1 cellular context compared by ENCODE assay signal in genomic region chr2:38603402-38604265, GRCh38.
TF ChIP-seq lines count a peak whose summit lies in the region.

No MANE protein-coding gene starts in this region.

TF ChIP-seq in HepG2, 621 proteins besides CTCF, POLR2A, EP300 and RAD21 (continued from another document and continues in another):
- no peak for TF ChIP-seq HNF1A (IDR thresholded peaks at IDR 0.05; ENCODE audit: low read depth)
- peak; percentile 1; the same call in 1 of the 2 replicates for TF ChIP-seq HNF1A (CRISPR knock-in tag; IDR thresholded peaks at IDR 0.05; ENCODE audit: borderline replicate concordance)
- TF ChIP-seq ZZZ3 (CRISPR knock-in tag; IDR thresholded peaks at IDR 0.05; ENCODE audit: borderline replicate concordance) = peak; percentile 42; the same call in 1 of the 2 replicates
- TF ChIP-seq ATF7-NPFF (CRISPR knock-in tag; IDR thresholded peaks at IDR 0.05; ENCODE audit: low read depth) = 0 out of 2 replicates have a peak, but pooled peaks have one; percentile 2
- no peak for TF ChIP-seq FOXO4 (CRISPR knock-in tag; conservative IDR thresholded peaks at IDR 0.05)
- no peak for TF ChIP-seq U2AF2 (IDR thresholded peaks at IDR 0.05; ENCODE audit: low read depth, low read length)
- TF ChIP-seq, protein P1, sequence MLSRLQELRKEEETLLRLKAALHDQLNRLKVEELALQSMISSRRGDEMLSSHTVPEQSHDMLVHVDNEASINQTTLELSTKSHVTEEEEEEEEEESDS (CRISPR knock-in tag; IDR thresholded peaks at IDR 0.05; ENCODE audit: borderline replicate concordance) = no peak
- TF ChIP-seq, protein P2, sequence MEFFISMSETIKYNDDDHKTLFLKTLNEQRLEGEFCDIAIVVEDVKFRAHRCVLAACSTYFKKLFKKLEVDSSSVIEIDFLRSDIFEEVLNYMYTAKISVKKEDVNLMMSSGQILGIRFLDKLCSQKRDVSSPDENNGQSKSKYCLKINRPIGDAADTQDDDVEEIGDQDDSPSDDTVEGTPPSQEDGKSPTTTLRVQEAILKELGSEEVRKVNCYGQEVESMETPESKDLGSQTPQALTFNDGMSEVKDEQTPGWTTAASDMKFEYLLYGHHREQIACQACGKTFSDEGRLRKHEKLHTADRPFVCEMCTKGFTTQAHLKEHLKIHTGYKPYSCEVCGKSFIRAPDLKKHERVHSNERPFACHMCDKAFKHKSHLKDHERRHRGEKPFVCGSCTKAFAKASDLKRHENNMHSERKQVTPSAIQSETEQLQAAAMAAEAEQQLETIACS (CRISPR knock-in tag; IDR thresholded peaks at IDR 0.05) = no peak
- TF ChIP-seq ZNF230 (CRISPR knock-in tag; IDR thresholded peaks at IDR 0.05) = peak; percentile 78; the same call in 1 of the 2 replicates
- peak; percentile 28; the same call in 1 of the 2 replicates for TF ChIP-seq SIX1 (CRISPR knock-in tag; IDR thresholded peaks at IDR 0.05; ENCODE audit: borderline replicate concordance)
- peak; percentile 67; the same call in 1 of the 2 replicates for TF ChIP-seq ZNF317 (CRISPR knock-in tag; IDR thresholded peaks at IDR 0.05)
- TF ChIP-seq SIN3A (IDR thresholded peaks at IDR 0.05; ENCODE audit: borderline replicate concordance, low read depth, low read length) = peak; percentile 96
- peak; percentile 69 for TF ChIP-seq ZNF331 (CRISPR knock-in tag; IDR thresholded peaks at IDR 0.05)
- peak; percentile 77; the same call in 1 of the 2 replicates for TF ChIP-seq HINFP (CRISPR knock-in tag; IDR thresholded peaks at IDR 0.05; ENCODE audit: low read depth)
- peak; percentile 62 for TF ChIP-seq ZNF687 (CRISPR knock-in tag; IDR thresholded peaks at IDR 0.05)
- no peak for TF ChIP-seq GABPA (IDR thresholded peaks at IDR 0.05; ENCODE audit: low read depth, low read length)
- no peak for TF ChIP-seq GABPA (CRISPR knock-in tag; IDR thresholded peaks at IDR 0.05; ENCODE audit: low read depth)
- TF ChIP-seq, protein P3, sequence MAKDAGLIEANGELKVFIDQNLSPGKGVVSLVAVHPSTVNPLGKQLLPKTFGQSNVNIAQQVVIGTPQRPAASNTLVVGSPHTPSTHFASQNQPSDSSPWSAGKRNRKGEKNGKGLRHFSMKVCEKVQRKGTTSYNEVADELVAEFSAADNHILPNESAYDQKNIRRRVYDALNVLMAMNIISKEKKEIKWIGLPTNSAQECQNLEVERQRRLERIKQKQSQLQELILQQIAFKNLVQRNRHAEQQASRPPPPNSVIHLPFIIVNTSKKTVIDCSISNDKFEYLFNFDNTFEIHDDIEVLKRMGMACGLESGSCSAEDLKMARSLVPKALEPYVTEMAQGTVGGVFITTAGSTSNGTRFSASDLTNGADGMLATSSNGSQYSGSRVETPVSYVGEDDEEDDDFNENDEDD (CRISPR knock-in tag; IDR thresholded peaks at IDR 0.05; ENCODE audit: borderline replicate concordance) = peak; percentile 33; the same call in 1 of the 2 replicates
- TF ChIP-seq, protein P4, sequence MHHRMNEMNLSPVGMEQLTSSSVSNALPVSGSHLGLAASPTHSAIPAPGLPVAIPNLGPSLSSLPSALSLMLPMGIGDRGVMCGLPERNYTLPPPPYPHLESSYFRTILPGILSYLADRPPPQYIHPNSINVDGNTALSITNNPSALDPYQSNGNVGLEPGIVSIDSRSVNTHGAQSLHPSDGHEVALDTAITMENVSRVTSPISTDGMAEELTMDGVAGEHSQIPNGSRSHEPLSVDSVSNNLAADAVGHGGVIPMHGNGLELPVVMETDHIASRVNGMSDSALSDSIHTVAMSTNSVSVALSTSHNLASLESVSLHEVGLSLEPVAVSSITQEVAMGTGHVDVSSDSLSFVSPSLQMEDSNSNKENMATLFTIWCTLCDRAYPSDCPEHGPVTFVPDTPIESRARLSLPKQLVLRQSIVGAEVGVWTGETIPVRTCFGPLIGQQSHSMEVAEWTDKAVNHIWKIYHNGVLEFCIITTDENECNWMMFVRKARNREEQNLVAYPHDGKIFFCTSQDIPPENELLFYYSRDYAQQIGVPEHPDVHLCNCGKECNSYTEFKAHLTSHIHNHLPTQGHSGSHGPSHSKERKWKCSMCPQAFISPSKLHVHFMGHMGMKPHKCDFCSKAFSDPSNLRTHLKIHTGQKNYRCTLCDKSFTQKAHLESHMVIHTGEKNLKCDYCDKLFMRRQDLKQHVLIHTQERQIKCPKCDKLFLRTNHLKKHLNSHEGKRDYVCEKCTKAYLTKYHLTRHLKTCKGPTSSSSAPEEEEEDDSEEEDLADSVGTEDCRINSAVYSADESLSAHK (CRISPR knock-in tag; IDR thresholded peaks at IDR 0.05; ENCODE audit: borderline replicate concordance) = no peak; the same call in 1 of the 2 replicates
- TF ChIP-seq, protein P5, sequence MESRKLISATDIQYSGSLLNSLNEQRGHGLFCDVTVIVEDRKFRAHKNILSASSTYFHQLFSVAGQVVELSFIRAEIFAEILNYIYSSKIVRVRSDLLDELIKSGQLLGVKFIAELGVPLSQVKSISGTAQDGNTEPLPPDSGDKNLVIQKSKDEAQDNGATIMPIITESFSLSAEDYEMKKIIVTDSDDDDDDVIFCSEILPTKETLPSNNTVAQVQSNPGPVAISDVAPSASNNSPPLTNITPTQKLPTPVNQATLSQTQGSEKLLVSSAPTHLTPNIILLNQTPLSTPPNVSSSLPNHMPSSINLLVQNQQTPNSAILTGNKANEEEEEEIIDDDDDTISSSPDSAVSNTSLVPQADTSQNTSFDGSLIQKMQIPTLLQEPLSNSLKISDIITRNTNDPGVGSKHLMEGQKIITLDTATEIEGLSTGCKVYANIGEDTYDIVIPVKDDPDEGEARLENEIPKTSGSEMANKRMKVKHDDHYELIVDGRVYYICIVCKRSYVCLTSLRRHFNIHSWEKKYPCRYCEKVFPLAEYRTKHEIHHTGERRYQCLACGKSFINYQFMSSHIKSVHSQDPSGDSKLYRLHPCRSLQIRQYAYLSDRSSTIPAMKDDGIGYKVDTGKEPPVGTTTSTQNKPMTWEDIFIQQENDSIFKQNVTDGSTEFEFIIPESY (CRISPR knock-in tag; IDR thresholded peaks at IDR 0.05) = peak; percentile 97
- peak; percentile 76; the same call in 1 of the 2 replicates for TF ChIP-seq TSC22D2 (CRISPR knock-in tag; IDR thresholded peaks at IDR 0.05; ENCODE audit: borderline replicate concordance)
- 0 out of 2 replicates have a peak, but pooled peaks have one; percentile 41 for TF ChIP-seq CC2D1A (CRISPR knock-in tag; IDR thresholded peaks at IDR 0.05)
- no peak for TF ChIP-seq DDIT3 (CRISPR knock-in tag; IDR thresholded peaks at IDR 0.05)
- no peak for TF ChIP-seq RFXAP (CRISPR knock-in tag; IDR thresholded peaks at IDR 0.05; ENCODE audit: borderline replicate concordance)
- peak; percentile 47; the same call in 1 of the 2 replicates for TF ChIP-seq ZNF564 (CRISPR knock-in tag; IDR thresholded peaks at IDR 0.05)
- TF ChIP-seq EHMT2 (IDR thresholded peaks at IDR 0.05; ENCODE audit: borderline replicate concordance, low read depth, low read length) = peak; percentile 97
- TF ChIP-seq TMF1 (CRISPR knock-in tag; IDR thresholded peaks at IDR 0.05; ENCODE audit: low read depth) = no peak
- TF ChIP-seq ZNF3 (CRISPR knock-in tag; IDR thresholded peaks at IDR 0.05) = 0 out of 2 replicates have a peak, but pooled peaks have one; percentile 30
